Comparison of ENCODE assay signal across 8 cellular contexts in the genomic region with DNA sequence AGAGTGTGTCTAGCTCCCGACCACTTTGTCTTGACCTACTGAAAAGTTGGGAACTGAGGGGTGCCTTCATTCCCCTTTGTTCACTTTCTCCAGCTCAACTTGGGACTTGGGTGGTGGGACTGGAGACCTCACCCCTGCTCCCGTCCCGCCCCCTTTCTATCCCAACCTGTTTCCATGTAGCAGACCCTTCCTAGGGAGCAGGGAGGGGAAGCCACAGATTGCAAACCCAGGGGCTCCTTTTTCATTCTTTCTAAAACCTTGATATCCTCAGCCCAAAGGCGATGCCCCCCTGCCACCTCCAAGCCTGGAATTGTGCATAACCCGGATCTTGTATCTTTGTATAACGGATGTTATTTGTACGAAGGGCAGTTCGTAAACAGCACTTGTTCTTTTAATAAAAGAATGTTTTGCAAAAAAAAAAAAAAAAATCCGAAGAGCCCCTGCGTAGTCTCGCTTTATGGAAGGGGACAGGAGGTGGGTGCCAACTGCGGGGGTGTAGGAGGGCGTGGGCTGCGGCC. TPM values are rescaled to one million over a fixed set of nuclear protein-coding genes. Genes with fewer than 3 reads are reported as not detected.
DNase-seq lines count a peak whose midpoint lies in the region; ATAC-seq, FAIRE-seq and TF ChIP-seq lines count a peak whose summit lies in the region.

No MANE protein-coding gene starts in this region.

- peak overlapping the region; percentile 76 for H3K27ac Mint-ChIP-seq in T-helper 2 cell treated with Interferon-gamma antibody and Interleukin-4, amounts not matched to agents 5 μg/mL and 100 μg/mL, for 36 hours
- peak overlapping the region; percentile 96 for H3K27ac Mint-ChIP-seq in activated naive CD8-positive, alpha-beta T cell treated with anti-CD3 and anti-CD28 coated beads, Interleukin-2, amount 50 U/mL, for 24 hours

- TF ChIP-seq CTCF in HepG2 (CRISPR knock-in tag; IDR thresholded peaks at IDR 0.05) (no peak), thoracic aorta (IDR thresholded peaks at IDR 0.05) (no peak)

- TF ChIP-seq RAD21 in HepG2 (CRISPR knock-in tag; IDR thresholded peaks at IDR 0.05) = no peak

- H3K4me2 ChIP-seq in HepG2 (ENCODE audit: low read depth, low read length) = peak overlapping the region; percentile 93

- in situ Hi-C loops in HepG2 (cut with HindIII; ENCODE audit: extremely low pct_ligation_motif_present, low pct_unique_long_range_greater_than_20kb) = no loop called here

- H4K20me1 ChIP-seq in HepG2 (ENCODE audit: insufficient read depth, low read length) = peaks cover 12% of the 10 kb centered on the region; the same call in 1 of the 2 replicates

- no peak for TF ChIP-seq EP300 in HepG2 (IDR thresholded peaks at IDR 0.05; ENCODE audit: low read depth in 2 of 2, low read length in 2 of 2)
- TF ChIP-seq EP300 in HepG2 (CRISPR knock-in tag; IDR thresholded peaks at IDR 0.05; ENCODE audit: borderline replicate concordance) = no peak

- H3K9me3 ChIP-seq in HepG2 (ENCODE audit: low read length) = no peaks in the 10 kb centered on the region
- H3K9me3 ChIP-seq in thoracic aorta = no peaks in the 10 kb centered on the region

- TF ChIP-seq POLR2A in HepG2 (IDR thresholded peaks at IDR 0.05; ENCODE audit: insufficient read depth in 1 of 2, low read depth in 2 of 2, low read length in 2 of 2) = no peak

- H2AFZ ChIP-seq in HepG2 (ENCODE audit: low read length) = no peak overlapping the region

- H3K4me1 ChIP-seq in HepG2 (ENCODE audit: insufficient read depth, low read length) = peaks cover 50% of the 10 kb centered on the region
- H3K4me1 ChIP-seq in thoracic aorta (ENCODE audit: control insufficient read depth in 1 of 2, low read depth in 2 of 2) = peaks cover 12 to 38% of the 10 kb centered on the region in 2 donors

- peak overlapping the region; percentile 80 for H3K9ac ChIP-seq in HepG2 (ENCODE audit: insufficient read depth, low read depth, low read length)

- H3K9me3 Mint-ChIP-seq in T-helper 2 cell treated with Interferon-gamma antibody and Interleukin-4, amounts not matched to agents 5 μg/mL and 100 μg/mL, for 36 hours = no peaks in the 10 kb centered on the region
- peaks cover 7% of the 10 kb centered on the region for H3K9me3 Mint-ChIP-seq in activated naive CD8-positive, alpha-beta T cell treated with anti-CD3 and anti-CD28 coated beads, Interleukin-2, amount 50 U/mL, for 24 hours

- no peaks in the 10 kb centered on the region for H3K27me3 Mint-ChIP-seq in T-helper 2 cell treated with Interferon-gamma antibody and Interleukin-4, amounts not matched to agents 5 μg/mL and 100 μg/mL, for 36 hours (ENCODE audit: low read depth)
- H3K27me3 Mint-ChIP-seq in activated naive CD8-positive, alpha-beta T cell treated with anti-CD3 and anti-CD28 coated beads, Interleukin-2, amount 50 U/mL, for 24 hours = peaks cover 2% of the 10 kb centered on the region

- WGBS in HepG2 (ENCODE audit: low lambda C conversion rate) = 48% methylated on average over 14 of the region's 14 CpGs

- ATAC-seq in activated naive CD8-positive, alpha-beta T cell treated with anti-CD3 and anti-CD28 coated beads, Interleukin-2, amount 50 U/mL, for 24 hours = no peak
- no peak for ATAC-seq in HepG2
- no peak for ATAC-seq in thoracic aorta (ENCODE audit: insufficient number of reproducible peaks, low FRiP score, low read depth)
- no peak for ATAC-seq in GM21576 (IDR thresholded peaks at IDR 0.05; ENCODE audit: unreplicated experiment)

- H3K27me3 ChIP-seq in HepG2 (ENCODE audit: control insufficient read depth in 1 of 2, insufficient read depth in 2 of 2, low read length in 2 of 2) (no peaks in the 10 kb centered on the region), thoracic aorta (replicated peaks; ENCODE audit: insufficient read depth) (no peaks in the 10 kb centered on the region)

- peaks cover 14 to 29% of the 10 kb centered on the region in 2 experiments for H3K36me3 ChIP-seq in HepG2 (replicated peaks in 1 of 2; ENCODE audit: control insufficient read depth in 1 of 2, insufficient read depth in 2 of 2, low read length in 2 of 2)
- peaks cover 11% of the 10 kb centered on the region for H3K36me3 ChIP-seq in thoracic aorta

- FAIRE-seq in HepG2 (lab: Jason Lieb, UNC) = no peak

- H3K4me3 ChIP-seq in HepG2 (replicated peaks in 1 of 3; ENCODE audit: insufficient read depth in 1 of 3, low read depth in 2 of 3, low read length in 3 of 3) = peak overlapping the region; percentile 45 to 95 (median 65); a peak in 5 of 6 replicates
- peak overlapping the region; percentile 89 for H3K4me3 ChIP-seq in thoracic aorta

- CTCF ChIA-PET in HepG2 (lab: Yijun Ruan, JAX; ENCODE audit: low intra/inter-chr PET ratio, low total read pairs) = interaction anchor here (1.4 to 1.5 kb wide), 2 partner anchors 25 to 52 kb away, joined by 4 to 6 read pairs; no protein-coding TSS in a partner anchor

- no TSS peak for BruUV-seq in HepG2 (replicated peaks; lab: Mats Ljungman, UMichigan)

- H3K27ac ChIP-seq in HepG2 (ENCODE audit: extremely low read length, insufficient read depth, low read length) = peak overlapping the region; percentile 70
- peak overlapping the region; percentile 82 for H3K27ac ChIP-seq in thoracic aorta

- peaks cover 29% of the 10 kb centered on the region for H3K36me3 Mint-ChIP-seq in T-helper 2 cell treated with Interferon-gamma antibody and Interleukin-4, amounts not matched to agents 5 μg/mL and 100 μg/mL, for 36 hours (ENCODE audit: low read depth)
- peaks cover 22% of the 10 kb centered on the region for H3K36me3 Mint-ChIP-seq in activated naive CD8-positive, alpha-beta T cell treated with anti-CD3 and anti-CD28 coated beads, Interleukin-2, amount 50 U/mL, for 24 hours (ENCODE audit: low read depth)

- peak overlapping the region; percentile 82 for H3K4me3 Mint-ChIP-seq in T-helper 2 cell treated with Interferon-gamma antibody and Interleukin-4, amounts not matched to agents 5 μg/mL and 100 μg/mL, for 36 hours
- peak overlapping the region; percentile 78 for H3K4me3 Mint-ChIP-seq in activated naive CD8-positive, alpha-beta T cell treated with anti-CD3 and anti-CD28 coated beads, Interleukin-2, amount 50 U/mL, for 24 hours

- no peak for DNase-seq in T-helper 2 cell treated with Interferon-gamma antibody and Interleukin-4, amounts not matched to agents 5 μg/mL and 100 μg/mL, for 36 hours (ENCODE audit: low spot score)
- DNase-seq in T-helper 2 cell (no peak), HepG2 (ENCODE audit: low spot score) (no peak), thoracic aorta (ENCODE audit: low spot score) (no peak), DMS53 (lab: John Stamatoyannopoulos, UW) (no peak), OCI-M2 (lab: John Stamatoyannopoulos, UW; ENCODE audit: unreplicated experiment) (no peak)
- DNase-seq in activated naive CD8-positive, alpha-beta T cell treated with anti-CD3 and anti-CD28 coated beads, Interleukin-2, amount 50 U/mL, for 24 hours = no peak

- intact Hi-C loops in HepG2 (cut with micrococcal nuclease; ENCODE audit: unreplicated experiment) = no loop called here

- POLR2A ChIA-PET in HepG2 (lab: Yijun Ruan, JAX) = interaction anchor here (0.9 to 3.0 kb wide), 7 partner anchors 10 to 52 kb away, joined by 3 to 29 read pairs (median 7); a partner anchor contains a TSS

- H3K4me1 Mint-ChIP-seq in T-helper 2 cell treated with Interferon-gamma antibody and Interleukin-4, amounts not matched to agents 5 μg/mL and 100 μg/mL, for 36 hours (ENCODE audit: low read depth) = peaks cover 55% of the 10 kb centered on the region
- peaks cover 79% of the 10 kb centered on the region for H3K4me1 Mint-ChIP-seq in activated naive CD8-positive, alpha-beta T cell treated with anti-CD3 and anti-CD28 coated beads, Interleukin-2, amount 50 U/mL, for 24 hours

- peaks cover 26% of the 10 kb centered on the region for H3K79me2 ChIP-seq in HepG2 (ENCODE audit: insufficient read depth, low read length)

RNA-seq across cellular contexts. Expression of a gene that starts 0.7 kb away (rescaled TPM):
- total RNA-seq in HepG2 (2016; rRNA removed; fragmentation: Illumina TruSeq; extraction: Trizol) (34.1 and 42.6 TPM in 2 replicates), thoracic aorta (1 to 10 TPM; 9.3 to 9.6 TPM)
- total RNA-seq in HepG2 (2016; cell fraction: cytosol; rRNA removed; fragmentation: Illumina TruSeq; extraction: Trizol; ENCODE audit: low read depth) = 64.2 and 89.3 TPM in 2 replicates
- 38.9 and 39.2 TPM in 2 replicates for total RNA-seq in HepG2 (2016; cell fraction: insoluble cytoplasmic fraction; rRNA removed; fragmentation: Illumina TruSeq; extraction: Trizol)
- 72.8 and 92.2 TPM in 2 replicates for total RNA-seq in HepG2 (2016; cell fraction: membrane; rRNA removed; fragmentation: Illumina TruSeq; extraction: Trizol)
- 12.0 and 15.5 TPM in 2 replicates for total RNA-seq in HepG2 (2016; cell fraction: nucleus; rRNA removed; fragmentation: Illumina TruSeq; extraction: Trizol)
- 30.0 and 34.9 TPM in 2 replicates for polyA plus RNA-seq in HepG2 (2011; rRNA removed)
- 15.0 and 24.9 TPM in 2 replicates for polyA plus RNA-seq in HepG2 (2011; cell fraction: cytosol; rRNA removed)
- polyA plus RNA-seq in HepG2 (2011; cell fraction: nucleus; rRNA removed) = 10.7 and 11.5 TPM in 2 replicates
- polyA plus RNA-seq in HepG2 (2012) = 34.2 TPM in 2 replicates
- polyA plus RNA-seq in HepG2 (2016; cell fraction: cytosol; fragmentation: Illumina TruSeq; extraction: Trizol; ENCODE audit: low read depth) = 183 and 249 TPM in 2 replicates
- 69.7 and 77.8 TPM in 2 replicates for polyA plus RNA-seq in HepG2 (2016; cell fraction: insoluble cytoplasmic fraction; fragmentation: Illumina TruSeq; extraction: Trizol; ENCODE audit: low read depth)
- 135 and 168 TPM in 2 replicates for polyA plus RNA-seq in HepG2 (2016; cell fraction: membrane; fragmentation: Illumina TruSeq; extraction: Trizol; ENCODE audit: low read depth)
- polyA plus RNA-seq in HepG2 (2016; cell fraction: nucleus; fragmentation: Illumina TruSeq; extraction: Trizol; ENCODE audit: insufficient read depth, low read depth) = 46.2 and 46.8 TPM in 2 replicates
- polyA minus RNA-seq in HepG2 (2011; rRNA and poly(A)+ RNA removed; ENCODE audit: low replicate concordance) = 16.1 and 27.0 TPM in 2 replicates
- polyA minus RNA-seq in HepG2 (2011; cell fraction: cytosol; rRNA and poly(A)+ RNA removed) = 7.2 and 7.7 TPM in 2 replicates
- polyA minus RNA-seq in HepG2 (2011; cell fraction: nucleus; rRNA and poly(A)+ RNA removed) = 7.1 and 8.1 TPM in 2 replicates

RNA-seq across cellular contexts. Expression of a gene that starts 18.7 kb away (rescaled TPM):
- 11.6 and 11.7 TPM in 2 replicates for total RNA-seq in HepG2 (2016; rRNA removed; fragmentation: Illumina TruSeq; extraction: Trizol)
- total RNA-seq in HepG2 (2016; cell fraction: cytosol; rRNA removed; fragmentation: Illumina TruSeq; extraction: Trizol; ENCODE audit: low read depth) = 12.6 and 19.2 TPM in 2 replicates
- 8.9 and 11.5 TPM in 2 replicates for total RNA-seq in HepG2 (2016; cell fraction: insoluble cytoplasmic fraction; rRNA removed; fragmentation: Illumina TruSeq; extraction: Trizol)
- 33.3 and 35.3 TPM in 2 replicates for total RNA-seq in HepG2 (2016; cell fraction: membrane; rRNA removed; fragmentation: Illumina TruSeq; extraction: Trizol)
- 13.3 and 14.9 TPM in 2 replicates for total RNA-seq in HepG2 (2016; cell fraction: nucleus; rRNA removed; fragmentation: Illumina TruSeq; extraction: Trizol)
- polyA plus RNA-seq in HepG2 (2011; rRNA removed) = 29.4 and 30.6 TPM in 2 replicates
- polyA plus RNA-seq in HepG2 (2011; cell fraction: cytosol; rRNA removed) = 18.7 and 30.8 TPM in 2 replicates
- polyA plus RNA-seq in HepG2 (2011; cell fraction: nucleus; rRNA removed) = 53.9 and 68.1 TPM in 2 replicates
- polyA plus RNA-seq in HepG2 (2012) = 32.6 and 40.9 TPM in 2 replicates
- polyA plus RNA-seq in HepG2 (2016; cell fraction: cytosol; fragmentation: Illumina TruSeq; extraction: Trizol; ENCODE audit: low read depth) = 194 and 224 TPM in 2 replicates
- 44.1 and 62.1 TPM in 2 replicates for polyA plus RNA-seq in HepG2 (2016; cell fraction: insoluble cytoplasmic fraction; fragmentation: Illumina TruSeq; extraction: Trizol; ENCODE audit: low read depth)
- 209 and 253 TPM in 2 replicates for polyA plus RNA-seq in HepG2 (2016; cell fraction: membrane; fragmentation: Illumina TruSeq; extraction: Trizol; ENCODE audit: low read depth)
- polyA plus RNA-seq in HepG2 (2016; cell fraction: nucleus; fragmentation: Illumina TruSeq; extraction: Trizol; ENCODE audit: insufficient read depth, low read depth) = 85.1 and 95.0 TPM in 2 replicates
- polyA minus RNA-seq in HepG2 (2011; rRNA and poly(A)+ RNA removed; ENCODE audit: low replicate concordance) = 11.1 and 38.8 TPM in 2 replicates
- polyA minus RNA-seq in HepG2 (2011; cell fraction: cytosol; rRNA and poly(A)+ RNA removed) = 30.5 and 32.4 TPM in 2 replicates
- polyA minus RNA-seq in HepG2 (2011; cell fraction: nucleus; rRNA and poly(A)+ RNA removed) = 13.9 and 14.2 TPM in 2 replicates
- total RNA-seq in thoracic aorta = 10 to 100 TPM; 14.1 to 28.4 TPM

RNA-seq across cellular contexts. Expression of a gene that starts 23.1 kb away (rescaled TPM):
- total RNA-seq in HepG2 (2016; rRNA removed; fragmentation: Illumina TruSeq; extraction: Trizol) (517 and 688 TPM in 2 replicates), thoracic aorta (100 to 1,000 TPM; 108 to 124 TPM)
- total RNA-seq in HepG2 (2016; cell fraction: cytosol; rRNA removed; fragmentation: Illumina TruSeq; extraction: Trizol; ENCODE audit: low read depth) = 265 and 305 TPM in 2 replicates
- total RNA-seq in HepG2 (2016; cell fraction: insoluble cytoplasmic fraction; rRNA removed; fragmentation: Illumina TruSeq; extraction: Trizol) = 517 and 718 TPM in 2 replicates
- 175 and 189 TPM in 2 replicates for total RNA-seq in HepG2 (2016; cell fraction: membrane; rRNA removed; fragmentation: Illumina TruSeq; extraction: Trizol)
- total RNA-seq in HepG2 (2016; cell fraction: nucleus; rRNA removed; fragmentation: Illumina TruSeq; extraction: Trizol) = 146 and 163 TPM in 2 replicates
- polyA plus RNA-seq in HepG2 (2011; rRNA removed) = 317 and 366 TPM in 2 replicates
- 470 and 640 TPM in 2 replicates for polyA plus RNA-seq in HepG2 (2011; cell fraction: cytosol; rRNA removed)
- polyA plus RNA-seq in HepG2 (2011; cell fraction: nucleus; rRNA removed) = 121 and 122 TPM in 2 replicates
- 167 and 213 TPM in 2 replicates for polyA plus RNA-seq in HepG2 (2012)
- 206 and 222 TPM in 2 replicates for polyA plus RNA-seq in HepG2 (2016; cell fraction: cytosol; fragmentation: Illumina TruSeq; extraction: Trizol; ENCODE audit: low read depth)
- 578 and 618 TPM in 2 replicates for polyA plus RNA-seq in HepG2 (2016; cell fraction: insoluble cytoplasmic fraction; fragmentation: Illumina TruSeq; extraction: Trizol; ENCODE audit: low read depth)
- 134 and 136 TPM in 2 replicates for polyA plus RNA-seq in HepG2 (2016; cell fraction: membrane; fragmentation: Illumina TruSeq; extraction: Trizol; ENCODE audit: low read depth)
- 227 and 228 TPM in 2 replicates for polyA plus RNA-seq in HepG2 (2016; cell fraction: nucleus; fragmentation: Illumina TruSeq; extraction: Trizol; ENCODE audit: insufficient read depth, low read depth)
- 383 and 657 TPM in 2 replicates for polyA minus RNA-seq in HepG2 (2011; rRNA and poly(A)+ RNA removed; ENCODE audit: low replicate concordance)
- polyA minus RNA-seq in HepG2 (2011; cell fraction: cytosol; rRNA and poly(A)+ RNA removed) = 84.9 and 103 TPM in 2 replicates
- 32.9 and 35.0 TPM in 2 replicates for polyA minus RNA-seq in HepG2 (2011; cell fraction: nucleus; rRNA and poly(A)+ RNA removed)

RNA-seq across cellular contexts. Expression of a gene that starts 24.4 kb away (rescaled TPM):
- total RNA-seq in HepG2 (2016; rRNA removed; fragmentation: Illumina TruSeq; extraction: Trizol) (27.6 and 50.7 TPM in 2 replicates), thoracic aorta (100 to 1,000 TPM; 113 to 201 TPM)
- total RNA-seq in HepG2 (2016; cell fraction: cytosol; rRNA removed; fragmentation: Illumina TruSeq; extraction: Trizol; ENCODE audit: low read depth) = 41.1 and 41.6 TPM in 2 replicates
- 23.9 and 54.9 TPM in 2 replicates for total RNA-seq in HepG2 (2016; cell fraction: insoluble cytoplasmic fraction; rRNA removed; fragmentation: Illumina TruSeq; extraction: Trizol)
- 44.6 and 48.3 TPM in 2 replicates for total RNA-seq in HepG2 (2016; cell fraction: membrane; rRNA removed; fragmentation: Illumina TruSeq; extraction: Trizol)
- total RNA-seq in HepG2 (2016; cell fraction: nucleus; rRNA removed; fragmentation: Illumina TruSeq; extraction: Trizol) = 51.1 and 58.3 TPM in 2 replicates
- polyA plus RNA-seq in HepG2 (2011; rRNA removed) = 69.5 TPM in 2 replicates
- polyA plus RNA-seq in HepG2 (2011; cell fraction: cytosol; rRNA removed) = 20.9 and 26.0 TPM in 2 replicates
- 261 and 305 TPM in 2 replicates for polyA plus RNA-seq in HepG2 (2011; cell fraction: nucleus; rRNA removed)
- 56.0 and 70.4 TPM in 2 replicates for polyA plus RNA-seq in HepG2 (2012)
- polyA plus RNA-seq in HepG2 (2016; cell fraction: cytosol; fragmentation: Illumina TruSeq; extraction: Trizol; ENCODE audit: low read depth) = 2.1 and 3.2 TPM in 2 replicates
- polyA plus RNA-seq in HepG2 (2016; cell fraction: insoluble cytoplasmic fraction; fragmentation: Illumina TruSeq; extraction: Trizol; ENCODE audit: low read depth) = 25.3 and 28.2 TPM in 2 replicates
- polyA plus RNA-seq in HepG2 (2016; cell fraction: membrane; fragmentation: Illumina TruSeq; extraction: Trizol; ENCODE audit: low read depth) = 10.7 and 10.9 TPM in 2 replicates
- polyA plus RNA-seq in HepG2 (2016; cell fraction: nucleus; fragmentation: Illumina TruSeq; extraction: Trizol; ENCODE audit: insufficient read depth, low read depth) = 142 and 147 TPM in 2 replicates
- polyA minus RNA-seq in HepG2 (2011; rRNA and poly(A)+ RNA removed; ENCODE audit: low replicate concordance) = 89.8 and 99.9 TPM in 2 replicates
- 29.2 and 32.2 TPM in 2 replicates for polyA minus RNA-seq in HepG2 (2011; cell fraction: cytosol; rRNA and poly(A)+ RNA removed)
- polyA minus RNA-seq in HepG2 (2011; cell fraction: nucleus; rRNA and poly(A)+ RNA removed) = 156 and 194 TPM in 2 replicates

RNA-seq across cellular contexts. Expression of a gene that starts 54.7 kb away (rescaled TPM):
- total RNA-seq in HepG2 (2016; rRNA removed; fragmentation: Illumina TruSeq; extraction: Trizol) (29.0 and 37.8 TPM in 2 replicates), thoracic aorta (1 to 10 TPM in 1 of 2 donors, under 1 TPM in 1; 0.54 to 3.3 TPM)
- total RNA-seq in HepG2 (2016; cell fraction: cytosol; rRNA removed; fragmentation: Illumina TruSeq; extraction: Trizol; ENCODE audit: low read depth) = 20.7 and 21.2 TPM in 2 replicates
- 22.9 and 36.8 TPM in 2 replicates for total RNA-seq in HepG2 (2016; cell fraction: insoluble cytoplasmic fraction; rRNA removed; fragmentation: Illumina TruSeq; extraction: Trizol)
- total RNA-seq in HepG2 (2016; cell fraction: membrane; rRNA removed; fragmentation: Illumina TruSeq; extraction: Trizol) = 65.8 and 69.1 TPM in 2 replicates
- total RNA-seq in HepG2 (2016; cell fraction: nucleus; rRNA removed; fragmentation: Illumina TruSeq; extraction: Trizol) = 17.6 and 17.8 TPM in 2 replicates
- polyA plus RNA-seq in HepG2 (2011; rRNA removed) = 13.9 and 14.7 TPM in 2 replicates
- 14.1 and 17.0 TPM in 2 replicates for polyA plus RNA-seq in HepG2 (2011; cell fraction: cytosol; rRNA removed)
- polyA plus RNA-seq in HepG2 (2011; cell fraction: nucleus; rRNA removed) = 10.9 and 12.1 TPM in 2 replicates
- polyA plus RNA-seq in HepG2 (2012) = 17.9 and 19.9 TPM in 2 replicates
- 26.4 and 26.9 TPM in 2 replicates for polyA plus RNA-seq in HepG2 (2016; cell fraction: cytosol; fragmentation: Illumina TruSeq; extraction: Trizol; ENCODE audit: low read depth)
- polyA plus RNA-seq in HepG2 (2016; cell fraction: insoluble cytoplasmic fraction; fragmentation: Illumina TruSeq; extraction: Trizol; ENCODE audit: low read depth) = 46.7 and 55.1 TPM in 2 replicates
- polyA plus RNA-seq in HepG2 (2016; cell fraction: membrane; fragmentation: Illumina TruSeq; extraction: Trizol; ENCODE audit: low read depth) = 71.4 and 76.4 TPM in 2 replicates
- 43.8 and 45.7 TPM in 2 replicates for polyA plus RNA-seq in HepG2 (2016; cell fraction: nucleus; fragmentation: Illumina TruSeq; extraction: Trizol; ENCODE audit: insufficient read depth, low read depth)
- 4.2 and 17.4 TPM in 2 replicates for polyA minus RNA-seq in HepG2 (2011; rRNA and poly(A)+ RNA removed; ENCODE audit: low replicate concordance)
- 14.9 and 17.2 TPM in 2 replicates for polyA minus RNA-seq in HepG2 (2011; cell fraction: cytosol; rRNA and poly(A)+ RNA removed)
- polyA minus RNA-seq in HepG2 (2011; cell fraction: nucleus; rRNA and poly(A)+ RNA removed) = 5.9 and 6.3 TPM in 2 replicates
